17 cellular contexts compared by ENCODE assay signal in genomic region chr3:157351981-157352380, GRCh38.
A peak's percentile ranks its signal among the peaks of the same experiment; 100 is the strongest.
DNase-seq lines count a peak whose midpoint lies in the region; ATAC-seq, FAIRE-seq and TF ChIP-seq lines count a peak whose summit lies in the region.
"Had no signal": no experiment of that assay in that cellular context is flagged by ENCODE, and none has a peak within 500 bp of the region (broad histone marks: within the 10 kb centered on the region; RNA-seq: fewer than 3 reads in every experiment).

No MANE protein-coding gene starts in this region.

- H3K36me3 ChIP-seq in small intestine (ENCODE audit: control insufficient read depth in 2 of 2, insufficient read depth in 2 of 2, low read length in 2 of 2) = no peaks in the 10 kb centered on the region
- H3K36me3 ChIP-seq: gastroesophageal sphincter, prostate gland had no signal

- H3K27ac ChIP-seq in 22Rv1 = no peak overlapping the region
- no peak overlapping the region for H3K27ac ChIP-seq in small intestine (ENCODE audit: low read depth in 1 of 2, low read length in 1 of 2)
- H3K27ac ChIP-seq: gastroesophageal sphincter, prostate gland had no signal

- ATAC-seq in HG03045 (IDR thresholded peaks at IDR 0.05; ENCODE audit: unreplicated experiment) (no peak), HG02885 (IDR thresholded peaks at IDR 0.05; ENCODE audit: poor library complexity, unreplicated experiment) (no peak), HG02938 (IDR thresholded peaks at IDR 0.05; ENCODE audit: unreplicated experiment) (no peak)
- ATAC-seq: gastroesophageal sphincter had no signal

- WGBS in small intestine, 3 donors = 48 to 89% (median 78%) methylated on average over 1 of the region's 1 CpG

- no peak for FAIRE-seq in small intestine (lab: Jason Lieb, UNC)
- FAIRE-seq: GM12891 had no signal

- TF ChIP-seq CTCF in 22Rv1 (IDR thresholded peaks at IDR 0.05) = peak; percentile 32
- TF ChIP-seq CTCF in GM12873 (IDR thresholded peaks at IDR 0.05; ENCODE audit: insufficient read depth, low read depth, low read length, missing control alignments) = peak; percentile 19
- TF ChIP-seq CTCF in fibroblast of mammary gland (conservative IDR thresholded peaks at IDR 0.05; ENCODE audit: control insufficient read depth, insufficient read depth, low read depth, low read length) = peak; percentile 26

- no peak overlapping the region for H3K4me3 ChIP-seq in fibroblast of mammary gland (ENCODE audit: control insufficient read depth, low read depth, low read length)
- H3K4me3 ChIP-seq in small intestine (ENCODE audit: low read depth in 1 of 2, low read length in 2 of 2) = no peak overlapping the region
- H3K4me3 ChIP-seq: gastroesophageal sphincter, prostate gland had no signal

- DNase-seq in RKO (ENCODE audit: low spot score) (peak; percentile 31), fibroblast of mammary gland (ENCODE audit: low read depth) (no peak), small intestine (no peak)
- DNase-seq: activated CD4-positive, alpha-beta T cell treated with anti-CD3 and anti-CD28 coated beads, Interleukin-2, amount 50 U/mL, for 48 hours; anterior cingulate cortex; islet precursor cell; NCI-H146; NCI-H510A treated with DMSO at 0.1 percent for 48 hours; Right ventricle myocardium superior had no signal

- H3K9me3 ChIP-seq in small intestine (ENCODE audit: control insufficient read depth, low read depth) = no peaks in the 10 kb centered on the region
- H3K9me3 ChIP-seq: gastroesophageal sphincter, prostate gland had no signal

- H3K27me3 ChIP-seq in small intestine (ENCODE audit: control insufficient read depth in 2 of 2, insufficient read depth in 2 of 2, low read length in 2 of 2) = no peaks in the 10 kb centered on the region
- H3K27me3 ChIP-seq: gastroesophageal sphincter had no signal

- H3K4me1 ChIP-seq in small intestine (ENCODE audit: control insufficient read depth in 2 of 2, insufficient read depth in 1 of 2, low read depth in 1 of 2, low read length in 1 of 2) = no peaks in the 10 kb centered on the region
- H3K4me1 ChIP-seq: gastroesophageal sphincter, prostate gland had no signal
